8 cellular contexts compared by ENCODE assay signal in genomic region chr5:173615884-173616576, GRCh38. TPM values are rescaled to one million over a fixed set of nuclear protein-coding genes. Genes with fewer than 3 reads are reported as not detected.
DNase-seq lines count a peak whose midpoint lies in the region; ATAC-seq and TF ChIP-seq lines count a peak whose summit lies in the region.

No MANE protein-coding gene starts in this region.

- peak overlapping the region; percentile 67 for H3K4me2 ChIP-seq in DOHH2 (ENCODE audit: low read length)

- H3K9me3 ChIP-seq in DOHH2 (ENCODE audit: control insufficient read depth, insufficient read depth, low read length): no peaks in the 10 kb centered on the region
- H3K9me3 ChIP-seq in neuron (ENCODE audit: low read length): no peaks in the 10 kb centered on the region

- H4K20me1 ChIP-seq in DOHH2 (ENCODE audit: control insufficient read depth, insufficient read depth, low read depth, low read length): peaks cover 14% of the 10 kb centered on the region; the same call in 1 of the 2 replicates

- peak; percentile 54 for TF ChIP-seq POLR2A in Raji (IDR thresholded peaks at IDR 0.05; ENCODE audit: insufficient read depth, low read depth, low read length)

- H3K9me2 ChIP-seq in DOHH2 (replicated peaks; ENCODE audit: control insufficient read depth, low read length): no peaks in the 10 kb centered on the region

- H3K4me1 ChIP-seq in DOHH2 (ENCODE audit: control insufficient read depth, low read length): peaks cover 30% of the 10 kb centered on the region
- H3K4me1 ChIP-seq in neuron (ENCODE audit: insufficient read depth, low read length): peaks cover 22% of the 10 kb centered on the region

- peaks cover 53% of the 10 kb centered on the region for H3K79me2 ChIP-seq in DOHH2 (ENCODE audit: control insufficient read depth, low read length)

- H3K27me3 ChIP-seq in DOHH2 (ENCODE audit: control insufficient read depth, low read length): no peaks in the 10 kb centered on the region
- H3K27me3 ChIP-seq in neuron (ENCODE audit: insufficient read depth, low read length): no peaks in the 10 kb centered on the region

- peak overlapping the region; percentile 70 for H3K27ac ChIP-seq in DOHH2 (ENCODE audit: low read depth, low read length)

- peak; percentile 64 for ATAC-seq in GM21717 (IDR thresholded peaks at IDR 0.05; ENCODE audit: unreplicated experiment)

- H3K36me3 ChIP-seq in DOHH2 (ENCODE audit: control insufficient read depth, low read length) (peaks cover 49% of the 10 kb centered on the region), neuron (ENCODE audit: insufficient read depth, low read length) (peaks cover 27% of the 10 kb centered on the region)

- TF ChIP-seq CTCF in DOHH2 (IDR thresholded peaks at IDR 0.05; ENCODE audit: low read depth, low read length, poor library complexity, severe bottlenecking) (peak; percentile 73), fibroblast of villous mesenchyme (IDR thresholded peaks at IDR 0.05; ENCODE audit: insufficient read depth, low read depth, low read length) (peak; percentile 69)

- peak overlapping the region; percentile 66 for H2AFZ ChIP-seq in neuron (ENCODE audit: low read depth, low read length)

- H3K4me3 ChIP-seq in DOHH2 (ENCODE audit: low read length): peak overlapping the region; percentile 82
- peak overlapping the region; percentile 67 for H3K4me3 ChIP-seq in Jurkat, Clone E6-1 (ENCODE audit: low read length)
- H3K4me3 ChIP-seq in fibroblast of villous mesenchyme (ENCODE audit: low read depth, low read length): peak overlapping the region; percentile 87
- peak overlapping the region; percentile 93 for H3K4me3 ChIP-seq in neuron (ENCODE audit: low read length)

- no peaks in the 10 kb centered on the region for H3F3A ChIP-seq in DOHH2 (ENCODE audit: control insufficient read depth, insufficient read depth)

- DNase-seq in Jurkat, Clone E6-1 (ENCODE audit: low read depth, low spot score): peak; percentile 71
- peak; percentile 89 for DNase-seq in activated effector memory CD4-positive, alpha-beta T cell treated with anti-CD3 and anti-CD28 coated beads, Interleukin-2, amount 50 U/mL, for 16 hours
- DNase-seq in fibroblast of villous mesenchyme (ENCODE audit: low read depth) (peak; percentile 84), stromal cell of bone marrow (ENCODE audit: low read depth) (peak; percentile 67)

RNA-seq across cellular contexts. Expression of gene BOD1, which starts 0.4 kb away (rescaled TPM):
- polyA plus RNA-seq in Jurkat, Clone E6-1 (2012; ENCODE audit: insufficient read depth, insufficient read length): 30.4 TPM
- total RNA-seq in fibroblast of villous mesenchyme: 66.0 and 74.3 TPM in 2 replicates

Comparison
In these comparisons a context has a peak if more than half of its experiments do, and no peak if none do; other contexts are left out.
1. Peak in every context shown above with its lines: DNase-seq, ATAC-seq, H3K4me3 ChIP-seq and H3K27ac ChIP-seq.